ENCODE assay signal across 1 cellular context in the genomic region with DNA sequence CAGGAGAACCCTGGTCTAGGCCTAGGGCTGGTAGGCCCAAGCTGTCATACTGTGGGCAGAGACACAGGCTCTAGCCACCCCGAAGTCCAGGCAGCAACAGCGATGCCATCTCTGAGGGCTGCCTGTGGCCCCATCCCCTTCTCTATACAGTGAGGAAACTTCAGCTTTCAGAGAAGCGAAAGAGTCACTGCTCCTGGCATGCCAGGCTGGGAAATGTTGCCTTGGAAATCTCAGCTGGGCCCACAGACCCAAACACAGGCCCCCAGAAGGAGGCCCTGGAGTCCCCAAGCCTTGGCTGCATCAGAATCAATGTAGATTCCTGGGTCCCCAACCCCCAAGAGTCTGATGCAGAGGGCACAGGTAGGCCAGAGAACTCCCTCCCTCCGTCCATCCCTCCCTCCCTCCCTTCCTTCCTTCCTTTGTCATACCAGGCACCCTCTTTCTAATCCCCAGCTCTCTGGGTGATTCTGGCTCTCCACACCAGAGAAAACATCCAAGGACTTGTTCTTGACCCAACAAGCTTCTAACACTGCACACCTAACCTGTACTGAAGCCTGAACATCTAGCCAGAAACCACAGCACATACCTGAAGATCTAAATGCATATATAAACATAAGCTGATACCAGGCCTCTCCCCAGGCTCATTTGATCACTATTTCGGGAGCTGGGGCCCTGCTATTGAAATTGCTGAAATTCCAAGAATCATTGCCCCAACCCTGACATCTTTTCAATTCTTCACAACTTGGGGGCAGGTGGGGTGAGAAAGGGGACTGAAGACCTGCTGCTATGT.
TF ChIP-seq lines count a peak whose summit lies in the region.

No MANE protein-coding gene starts in this region.

TF ChIP-seq in IMR-90, 13 proteins besides CTCF, POLR2A, EP300 and RAD21:
- no peak for TF ChIP-seq RCOR1 (IDR thresholded peaks at IDR 0.05; ENCODE audit: insufficient replicate concordance, low read length)
- TF ChIP-seq MXI1 (IDR thresholded peaks at IDR 0.05; ENCODE audit: borderline replicate concordance, low read depth, low read length) = no peak
- TF ChIP-seq CHD1 (IDR thresholded peaks at IDR 0.05; ENCODE audit: low read depth, low read length) = no peak
- TF ChIP-seq MAFK (IDR thresholded peaks at IDR 0.05; ENCODE audit: low read depth, low read length) = no peak
- TF ChIP-seq NFE2L2 (IDR thresholded peaks at IDR 0.05; ENCODE audit: low read depth, low read length) = no peak
- no peak for TF ChIP-seq RFX5 (IDR thresholded peaks at IDR 0.05; ENCODE audit: low read depth, low read length)
